8 cellular contexts compared by ENCODE assay signal in the genomic region with DNA sequence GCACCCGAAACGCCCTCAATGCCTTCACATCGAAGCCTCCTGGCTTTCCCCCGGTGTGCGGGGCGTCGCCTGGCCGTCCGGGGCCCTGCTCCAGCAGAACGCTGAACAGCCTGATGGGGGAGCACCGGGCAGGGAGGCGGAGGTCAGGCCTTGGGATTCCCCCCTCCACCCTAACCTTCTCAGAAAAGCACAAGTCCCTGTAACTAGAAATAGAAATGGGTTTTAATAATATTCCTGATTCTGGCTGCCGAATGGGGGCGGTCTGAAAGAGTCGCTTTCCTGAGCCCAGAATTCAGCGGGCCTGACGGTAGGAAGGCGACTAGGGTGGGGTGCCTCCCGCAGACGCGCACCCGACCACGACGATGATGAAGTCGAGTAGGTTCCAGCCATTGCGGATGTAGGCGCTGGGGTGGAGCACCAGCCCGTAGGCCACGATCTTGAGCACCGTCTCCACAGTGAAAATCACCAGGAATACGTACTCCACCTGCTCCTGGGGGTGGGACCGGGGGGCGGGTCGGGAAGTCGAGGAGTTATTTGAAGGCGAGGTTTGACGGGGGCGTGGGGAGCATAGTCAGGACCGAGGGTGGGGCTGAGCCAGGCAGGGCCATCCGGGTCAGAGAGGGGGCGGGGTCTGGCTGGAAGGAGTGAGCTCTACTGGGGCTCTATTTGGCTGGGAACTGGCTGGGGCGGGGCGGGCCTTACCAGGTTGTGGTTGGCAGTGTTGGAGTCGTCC. TPM values are rescaled to one million over a fixed set of nuclear protein-coding genes. Genes with fewer than 3 reads are reported as not detected.
DNase-seq lines count a peak whose midpoint lies in the region; ATAC-seq and TF ChIP-seq lines count a peak whose summit lies in the region.

No MANE protein-coding gene starts in this region.

- H3K79me2 ChIP-seq in DOHH2 (ENCODE audit: control insufficient read depth, low read length) = no peaks in the 10 kb centered on the region

- H3K4me2 ChIP-seq in DOHH2 (ENCODE audit: low read length) = peak overlapping the region; percentile 56

- no peaks in the 10 kb centered on the region for H3K9me2 ChIP-seq in DOHH2 (replicated peaks; ENCODE audit: control insufficient read depth, low read length)

- peaks cover 9% of the 10 kb centered on the region; the same call in 1 of the 2 replicates for H3K4me1 ChIP-seq in DOHH2 (ENCODE audit: control insufficient read depth, low read length)
- H3K4me1 ChIP-seq in heart right ventricle = peaks cover 0 to 4% (median 0%) of the 10 kb centered on the region in 9 donors
- H3K4me1 ChIP-seq in sigmoid colon = no peaks in the 10 kb centered on the region

- DNase-seq in H7 = peak; percentile 94
- DNase-seq in NCI-H69 (lab: John Stamatoyannopoulos, UW) = peak; percentile 40
- DNase-seq in activated T-helper 1 cell treated with anti-CD3 and anti-CD28 coated beads, Interleukin-2, amount 50 U/mL, for 16 hours (ENCODE audit: low read depth in 1 of 2, low spot score in 1 of 2) = peak; percentile 4 to 22
- peak; percentile 46 to 67 for DNase-seq in heart right ventricle
- peak; percentile 76 for DNase-seq in sigmoid colon
- DNase-seq in KG1 (lab: John Stamatoyannopoulos, UW) = no peak

- TF ChIP-seq POLR2A in sigmoid colon (IDR thresholded peaks at IDR 0.05) = no peak

- TF ChIP-seq CTCF in DOHH2 (IDR thresholded peaks at IDR 0.05; ENCODE audit: low read depth, low read length, poor library complexity, severe bottlenecking) (no peak), heart right ventricle (IDR thresholded peaks at IDR 0.05) (peak in 4 of 9 donors; percentile 24 to 32 (median 28)), sigmoid colon (IDR thresholded peaks at IDR 0.05) (no peak)

- H3K4me3 ChIP-seq in DOHH2 (ENCODE audit: low read length) = peak overlapping the region; percentile 45
- H3K4me3 ChIP-seq in H7 (ENCODE audit: insufficient read depth, low read depth, low read length) = peak overlapping the region; percentile 40
- peak overlapping the region in 9 of 10 donors; percentile 6 to 50 (median 44) for H3K4me3 ChIP-seq in heart right ventricle
- peak overlapping the region in 3 of 4 donors; percentile 24 to 29 (median 25) for H3K4me3 ChIP-seq in sigmoid colon

- H3K36me3 ChIP-seq in DOHH2 (ENCODE audit: control insufficient read depth, low read length) = no peaks in the 10 kb centered on the region
- H3K36me3 ChIP-seq in H7 (replicated peaks; ENCODE audit: control insufficient read depth, insufficient read depth, low read length) = no peaks in the 10 kb centered on the region
- no peaks in the 10 kb centered on the region for H3K36me3 ChIP-seq in heart right ventricle
- H3K36me3 ChIP-seq in sigmoid colon = no peaks in the 10 kb centered on the region

- H3K27ac ChIP-seq in DOHH2 (ENCODE audit: low read depth, low read length) (no peak overlapping the region), heart right ventricle (peak overlapping the region in 4 of 10 donors; percentile 12 to 61 (median 44)), sigmoid colon (peak overlapping the region in 2 of 4 donors; percentile 7 to 46)

- ATAC-seq in heart right ventricle (peak; percentile 34 to 67 (median 60)), GM18870 (IDR thresholded peaks at IDR 0.05; ENCODE audit: unreplicated experiment) (no peak)

- intact Hi-C loops in heart right ventricle (cut with DNase I) (no loop called here), sigmoid colon (cut with DNase I) (no loop called here)

- 4 to 7% methylated on average over 32 to 44 of the region's 44 CpGs for whole genome bisulfite sequencing in heart right ventricle, 2 donors
- 1 to 3% methylated on average over 44 of the region's 44 CpGs for WGBS in sigmoid colon, 2 donors

- H3F3A ChIP-seq in DOHH2 (ENCODE audit: control insufficient read depth, insufficient read depth) = no peaks in the 10 kb centered on the region

- H3K27me3 ChIP-seq in DOHH2 (ENCODE audit: control insufficient read depth, low read length) (no peaks in the 10 kb centered on the region), H7 (ENCODE audit: control insufficient read depth, insufficient read depth, low read length) (no peaks in the 10 kb centered on the region), heart right ventricle (no peaks in the 10 kb centered on the region), sigmoid colon (peaks cover 0 to 17% (median 7%) of the 10 kb centered on the region in 3 donors)

- TF ChIP-seq EP300 in sigmoid colon (IDR thresholded peaks at IDR 0.05) = no peak

- H3K9me3 ChIP-seq in DOHH2 (ENCODE audit: control insufficient read depth, insufficient read depth, low read length) = no peaks in the 10 kb centered on the region
- peaks cover 0 to 12% (median 0%) of the 10 kb centered on the region in 11 donors for H3K9me3 ChIP-seq in heart right ventricle
- H3K9me3 ChIP-seq in sigmoid colon = no peaks in the 10 kb centered on the region

- H4K20me1 ChIP-seq in DOHH2 (ENCODE audit: control insufficient read depth, insufficient read depth, low read depth, low read length) = no peaks in the 10 kb centered on the region

RNA-seq across cellular contexts. Expression of a gene that starts 2.5 kb away (rescaled TPM):
- total RNA-seq in H7 (2014; rRNA removed; shearing (Covaris generic)) = 0.55 and 2.1 TPM in 2 replicates
- total RNA-seq in heart right ventricle = under 1 TPM in 6 of 10 donors, not detected in 4; 0.05 to 0.42 (median 0.15) TPM
- polyA plus RNA-seq in heart right ventricle = under 1 TPM; 0.03 to 0.07 TPM
- total RNA-seq in sigmoid colon = under 1 TPM in 2 of 4 donors, not detected in 2; 0.14 to 0.16 TPM
- polyA plus RNA-seq in sigmoid colon = under 1 TPM in 2 of 3 donors, not detected in 1; under 0.01 to 0.70 TPM

RNA-seq across cellular contexts. Expression of a gene that starts 4.6 kb away (rescaled TPM):
- 11.1 and 13.7 TPM in 2 replicates for total RNA-seq in H7 (2014; rRNA removed; shearing (Covaris generic))
- total RNA-seq in heart right ventricle (10 to 100 TPM in 9 of 10 donors, 1 to 10 TPM in 1; 9.5 to 12.6 (median 11.0) TPM), sigmoid colon (10 to 100 TPM; 11.1 to 15.0 (median 12.6) TPM)
- polyA plus RNA-seq in heart right ventricle (10 to 100 TPM in 1 of 2 donors, 1 to 10 TPM in 1; 6.4 to 14.4 TPM), sigmoid colon (10 to 100 TPM in 1 of 3 donors, 1 to 10 TPM in 2; 9.0 to 16.1 (median 9.6) TPM)

RNA-seq across cellular contexts. Expression of a gene that starts 30.7 kb away (rescaled TPM):
- 1.7 and 1.9 TPM in 2 replicates for total RNA-seq in H7 (2014; rRNA removed; shearing (Covaris generic))
- 1 to 10 TPM in 5 of 10 donors, under 1 TPM in 5; 0.59 to 2.0 (median 1.0) TPM for total RNA-seq in heart right ventricle
- 1 to 10 TPM; 1.9 to 2.9 TPM for polyA plus RNA-seq in heart right ventricle
- total RNA-seq in sigmoid colon = 10 to 100 TPM in 2 of 4 donors, 1 to 10 TPM in 2; 4.1 to 14.6 (median 10.9) TPM
- 10 to 100 TPM in 1 of 3 donors, 1 to 10 TPM in 2; 1.2 to 20.2 (median 1.4) TPM for polyA plus RNA-seq in sigmoid colon

RNA-seq across cellular contexts. Expression of a gene that starts 33.8 kb away (rescaled TPM):
- total RNA-seq in H7 (2014; rRNA removed; shearing (Covaris generic)) = 0.14 and 0.37 TPM in 2 replicates
- total RNA-seq in heart right ventricle (1 to 10 TPM in 1 of 10 donors, not detected in 9; 1.2 TPM), sigmoid colon (not detected)
- polyA plus RNA-seq in heart right ventricle (under 1 TPM in 1 of 2 donors, not detected in 1; 0.04 TPM), sigmoid colon (1 to 10 TPM in 1 of 3 donors, not detected in 2; 3.1 TPM)

RNA-seq across cellular contexts. Expression of a gene that starts 38.9 kb away (rescaled TPM):
- total RNA-seq in H7 (2014; rRNA removed; shearing (Covaris generic)) = 8.9 and 16.4 TPM in 2 replicates
- total RNA-seq in heart right ventricle (10 to 100 TPM; 16.1 to 26.0 (median 19.8) TPM), sigmoid colon (10 to 100 TPM in 2 of 4 donors, 1 to 10 TPM in 2; 8.6 to 13.7 (median 10.1) TPM)
- polyA plus RNA-seq in heart right ventricle (10 to 100 TPM; 10.8 to 23.1 TPM), sigmoid colon (1 to 10 TPM; 2.2 to 5.4 (median 3.9) TPM)
